In genomic region chr17:80696964-80697363, GRCh38 we compare ENCODE assay signal across 15 cellular contexts.
DNase-seq lines count a peak whose midpoint lies in the region; ATAC-seq and FAIRE-seq lines count a peak whose summit lies in the region.
"Had no signal": no experiment of that assay in that cellular context is flagged by ENCODE, and none has a peak within 500 bp of the region (broad histone marks: within the 10 kb centered on the region; RNA-seq: fewer than 3 reads in every experiment).

No MANE protein-coding gene starts in this region.

- FAIRE-seq in GM19239 (lab: Jason Lieb, UNC) = no peak

- POLR2A ChIA-PET in naive thymus-derived CD4-positive, alpha-beta T cell (lab: Charles Lee) = no interaction called here

- CTCF ChIA-PET in naive thymus-derived CD4-positive, alpha-beta T cell (lab: Charles Lee) = interaction anchor here (0.6 to 1.7 kb wide), 2 partner anchors 43 to 121 kb away, joined by 3 to 5 read pairs; no protein-coding TSS in a partner anchor

- in situ Hi-C loops in GM23248 (cut with MboI) = no loop called here

- H3K36me3 ChIP-seq in GM23248 (ENCODE audit: low read depth) = no peaks in the 10 kb centered on the region
- no peaks in the 10 kb centered on the region for H3K36me3 ChIP-seq in naive thymus-derived CD4-positive, alpha-beta T cell (ENCODE audit: control insufficient read depth in 2 of 3, insufficient read depth in 3 of 3, low read length in 3 of 3)

- 0 out of 2 replicates have a peak overlapping the region, but pooled peaks have one; percentile 18 for H3K9ac ChIP-seq in GM23248
- H3K9ac ChIP-seq: BLaER1 had no signal

- no peaks in the 10 kb centered on the region for H3K9me3 ChIP-seq in GM23248 (ENCODE audit: low read depth)
- H3K9me3 ChIP-seq in naive thymus-derived CD4-positive, alpha-beta T cell (ENCODE audit: control insufficient read depth in 2 of 3, low read length in 3 of 3) = no peaks in the 10 kb centered on the region

- no peak overlapping the region for H2AFZ ChIP-seq in GM23248

- H3K27me3 Mint-ChIP-seq in T-helper 1 cell treated with Interleukin-12 subunit alpha and Interleukin-12 subunit beta and Interleukin-4 antibody, amounts not matched to agents 30 μg/mL and 1 μg/mL, for 36 hours (ENCODE audit: low read depth) = no peaks in the 10 kb centered on the region
- H3K27me3 Mint-ChIP-seq in activated naive CD8-positive, alpha-beta T cell treated with anti-CD3 and anti-CD28 coated beads, Interleukin-2, amount 50 U/mL, for 24 hours = no peaks in the 10 kb centered on the region
- no peaks in the 10 kb centered on the region for H3K27me3 Mint-ChIP-seq in naive thymus-derived CD4-positive, alpha-beta T cell
- H3K27me3 Mint-ChIP-seq: IgD-negative memory B cell had no signal

- ATAC-seq in activated naive CD8-positive, alpha-beta T cell treated with anti-CD3 and anti-CD28 coated beads, Interleukin-2, amount 50 U/mL, for 24 hours = no peak
- ATAC-seq in naive thymus-derived CD4-positive, alpha-beta T cell = no peak
- no peak for ATAC-seq in HG03196 (IDR thresholded peaks at IDR 0.05; ENCODE audit: unreplicated experiment)

- H3K9me3 Mint-ChIP-seq in T-helper 1 cell treated with Interleukin-12 subunit alpha and Interleukin-12 subunit beta and Interleukin-4 antibody, amounts not matched to agents 30 μg/mL and 1 μg/mL, for 36 hours = peaks cover 17% of the 10 kb centered on the region
- H3K9me3 Mint-ChIP-seq in activated naive CD8-positive, alpha-beta T cell treated with anti-CD3 and anti-CD28 coated beads, Interleukin-2, amount 50 U/mL, for 24 hours = peaks cover 6% of the 10 kb centered on the region
- peaks cover 0 to 15% (median 3%) of the 10 kb centered on the region in 11 donors for H3K9me3 Mint-ChIP-seq in naive thymus-derived CD4-positive, alpha-beta T cell
- H3K9me3 Mint-ChIP-seq: IgD-negative memory B cell had no signal

- intact Hi-C loops in naive thymus-derived CD4-positive, alpha-beta T cell (cut with micrococcal nuclease) = no loop called here

- no peaks in the 10 kb centered on the region; the same call in 1 of the 2 replicates for H4K20me1 ChIP-seq in GM23248 (ENCODE audit: insufficient read depth)

- H3K36me3 Mint-ChIP-seq in T-helper 1 cell treated with Interleukin-12 subunit alpha and Interleukin-12 subunit beta and Interleukin-4 antibody, amounts not matched to agents 30 μg/mL and 1 μg/mL, for 36 hours (ENCODE audit: low read depth) = peaks cover 33% of the 10 kb centered on the region
- H3K36me3 Mint-ChIP-seq in activated naive CD8-positive, alpha-beta T cell treated with anti-CD3 and anti-CD28 coated beads, Interleukin-2, amount 50 U/mL, for 24 hours (ENCODE audit: low read depth) = peaks cover 2% of the 10 kb centered on the region
- peaks cover 0 to 33% (median 5%) of the 10 kb centered on the region in 5 donors for H3K36me3 Mint-ChIP-seq in naive thymus-derived CD4-positive, alpha-beta T cell

- no peak overlapping the region for H3K4me3 Mint-ChIP-seq in T-helper 1 cell treated with Interleukin-12 subunit alpha and Interleukin-12 subunit beta and Interleukin-4 antibody, amounts not matched to agents 30 μg/mL and 1 μg/mL, for 36 hours
- H3K4me3 Mint-ChIP-seq in activated naive CD8-positive, alpha-beta T cell treated with anti-CD3 and anti-CD28 coated beads, Interleukin-2, amount 50 U/mL, for 24 hours = no peak overlapping the region
- H3K4me3 Mint-ChIP-seq in naive thymus-derived CD4-positive, alpha-beta T cell = peak overlapping the region in 1 of 10 donors; percentile 14
- H3K4me3 Mint-ChIP-seq: IgD-negative memory B cell had no signal

- peaks cover 14% of the 10 kb centered on the region for H3K4me1 ChIP-seq in GM23248 (ENCODE audit: insufficient read depth)
- H3K4me1 ChIP-seq in naive thymus-derived CD4-positive, alpha-beta T cell (ENCODE audit: control insufficient read depth in 2 of 2, insufficient read depth in 2 of 2, low read length in 2 of 2) = no peaks in the 10 kb centered on the region

- peak overlapping the region; percentile 53 for H3K27ac Mint-ChIP-seq in T-helper 1 cell treated with Interleukin-12 subunit alpha and Interleukin-12 subunit beta and Interleukin-4 antibody, amounts not matched to agents 30 μg/mL and 1 μg/mL, for 36 hours
- peak overlapping the region; percentile 68 for H3K27ac Mint-ChIP-seq in activated naive CD8-positive, alpha-beta T cell treated with anti-CD3 and anti-CD28 coated beads, Interleukin-2, amount 50 U/mL, for 24 hours
- H3K27ac Mint-ChIP-seq in naive thymus-derived CD4-positive, alpha-beta T cell = peak overlapping the region in 5 of 9 donors; percentile 14 to 53 (median 36)
- H3K27ac Mint-ChIP-seq: IgD-negative memory B cell had no signal

- no peak overlapping the region for H3K4me2 ChIP-seq in GM23248 (ENCODE audit: unreplicated experiment)
- H3K4me2 ChIP-seq: BLaER1 had no signal

- DNase-seq in T-helper 1 cell (no peak), GM23248 (no peak), NCI-H446 (lab: John Stamatoyannopoulos, UW) (no peak), GM19239 (ENCODE audit: insufficient read length, low spot score) (no peak)
- no peak for DNase-seq in activated naive CD8-positive, alpha-beta T cell treated with anti-CD3 and anti-CD28 coated beads, Interleukin-2, amount 50 U/mL, for 24 hours
- peak in 1 of 9 donors; percentile 18 for DNase-seq in naive thymus-derived CD4-positive, alpha-beta T cell
- DNase-seq: H7, NCI-H1436 treated with DMSO at 0.1 percent for 48 hours, NCI-H2081, NCI-H526 had no signal

- H3K79me2 ChIP-seq in GM23248 (ENCODE audit: insufficient read depth) = peaks cover 93% of the 10 kb centered on the region

- H3K27ac ChIP-seq in GM23248 = no peak overlapping the region
- no peak overlapping the region for H3K27ac ChIP-seq in naive thymus-derived CD4-positive, alpha-beta T cell (ENCODE audit: low read depth, low read length)
- H3K27ac ChIP-seq: 22Rv1, BLaER1 had no signal

- no peak overlapping the region for H3K4me3 ChIP-seq in GM23248
- H3K4me3 ChIP-seq in naive thymus-derived CD4-positive, alpha-beta T cell (ENCODE audit: low read length) = no peak overlapping the region
- H3K4me3 ChIP-seq: BLaER1 had no signal

- WGBS in GM23248 (ENCODE audit: low coverage in 1 of 2, low lambda C conversion rate in 2 of 2, missing lambda C conversion rate in 2 of 2), 2 experiments = 88 to 93% methylated on average over 5 of the region's 5 CpGs

- H3K9me2 ChIP-seq in GM23248 (ENCODE audit: insufficient read depth) = no peaks in the 10 kb centered on the region

- H3K27me3 ChIP-seq in GM23248 (replicated peaks; ENCODE audit: insufficient read depth) = no peaks in the 10 kb centered on the region
- H3K27me3 ChIP-seq in naive thymus-derived CD4-positive, alpha-beta T cell (ENCODE audit: control insufficient read depth in 2 of 2, insufficient read depth in 2 of 2, low read length in 2 of 2) = no peaks in the 10 kb centered on the region
- H3K27me3 ChIP-seq: BLaER1 had no signal

- H3K4me1 Mint-ChIP-seq in T-helper 1 cell treated with Interleukin-12 subunit alpha and Interleukin-12 subunit beta and Interleukin-4 antibody, amounts not matched to agents 30 μg/mL and 1 μg/mL, for 36 hours (ENCODE audit: low read depth) = peaks cover 45% of the 10 kb centered on the region
- H3K4me1 Mint-ChIP-seq in activated naive CD8-positive, alpha-beta T cell treated with anti-CD3 and anti-CD28 coated beads, Interleukin-2, amount 50 U/mL, for 24 hours = peaks cover 44% of the 10 kb centered on the region
- peaks cover 24 to 81% (median 63%) of the 10 kb centered on the region in 7 donors for H3K4me1 Mint-ChIP-seq in naive thymus-derived CD4-positive, alpha-beta T cell

- no peaks in the 10 kb centered on the region for H3F3A ChIP-seq in GM23248 (ENCODE audit: insufficient read depth)
